ENCODE assay signal across 21 cellular contexts in the genomic region with DNA sequence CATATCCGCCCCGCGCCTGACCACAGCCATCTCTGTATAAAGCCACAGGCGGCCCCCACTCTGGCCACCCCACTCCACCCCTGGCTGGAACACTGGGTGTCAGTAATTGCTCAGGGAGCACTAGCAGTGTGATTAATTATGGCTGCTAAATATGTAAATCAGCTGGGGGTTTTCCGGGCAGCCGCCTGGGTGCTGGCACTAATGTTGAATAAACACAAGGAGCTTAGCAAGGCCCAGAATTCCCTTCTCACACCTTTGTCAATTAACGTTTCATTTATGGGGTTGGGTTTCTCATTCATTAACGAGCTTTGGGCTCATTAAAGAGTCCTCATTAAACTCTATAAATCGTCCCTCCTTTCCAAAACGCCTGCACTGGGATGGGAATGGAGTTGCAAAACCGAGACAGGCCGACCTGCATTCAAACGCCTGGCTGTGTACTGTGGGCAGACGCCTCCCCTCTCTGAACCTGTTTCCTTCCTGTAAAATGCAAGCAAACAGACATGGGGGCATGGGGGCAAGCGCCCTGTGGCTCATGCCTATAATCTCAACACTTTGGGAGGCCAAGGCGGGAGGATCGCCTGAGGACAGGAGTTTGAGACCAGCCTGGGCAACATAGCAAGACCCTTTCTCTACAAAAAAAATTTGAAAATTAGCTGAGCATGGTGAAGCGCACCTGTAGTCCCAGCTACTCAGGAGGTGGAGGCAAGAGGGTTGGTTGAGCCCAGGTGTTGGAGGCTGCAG. TPM values are rescaled to one million over a fixed set of nuclear protein-coding genes. Genes with fewer than 3 reads are reported as not detected.
DNase-seq lines count a peak whose midpoint lies in the region; TF ChIP-seq lines count a peak whose summit lies in the region.
"Had no signal": no experiment of that assay in that cellular context is flagged by ENCODE, and none has a peak within 500 bp of the region (broad histone marks: within the 10 kb centered on the region; RNA-seq: fewer than 3 reads in every experiment).

No MANE protein-coding gene starts in this region.

- TF ChIP-seq CTCF in HEK293 (tag by site-specific recombination; IDR thresholded peaks at IDR 0.05), result no peak

- DNase-seq in anterior cingulate cortex (lab: John Stamatoyannopoulos, UW) (peak in 52 of 58 donors; percentile 6 to 90 (median 58)), head of caudate nucleus (peak in 38 of 42 donors; percentile 4 to 79 (median 45)), putamen (ENCODE audit: low spot score) (peak; percentile 69), NCI-H2029 (lab: John Stamatoyannopoulos, UW) (no peak)
- DNase-seq in activated naive CD8-positive, alpha-beta T cell treated with anti-CD3 and anti-CD28 coated beads for 36 hours, result no peak
- no peak for DNase-seq in activated CD4-positive, CD25-positive, alpha-beta regulatory T cell (lab: John Stamatoyannopoulos, UW)
- DNase-seq: CD4-positive, alpha-beta T cell; DMS79 treated with DMSO at 0.1 percent for 48 hours; GDM1; HFFc6; Kasumi-1; MM.1S; NCI-H1105; NCI-H1694 treated with DMSO at 0.1 percent for 48 hours; NCI-H526 treated with DMSO at 0.1 percent for 48 hours; PC-3; SJCRH30 had no signal

- no peak overlapping the region for H3K27ac ChIP-seq in HEK293 (ENCODE audit: extremely low read depth, low read depth, low read length)
- H3K27ac ChIP-seq: RWPE1, SJCRH30 had no signal

- H3K4me3 Mint-ChIP-seq in activated naive CD8-positive, alpha-beta T cell treated with anti-CD3 and anti-CD28 coated beads for 36 hours, result no peak overlapping the region
- H3K4me3 Mint-ChIP-seq: B cell; CD4-positive, alpha-beta T cell; HFFc6 had no signal

- H3K27ac Mint-ChIP-seq in activated naive CD8-positive, alpha-beta T cell treated with anti-CD3 and anti-CD28 coated beads for 36 hours, result no peak overlapping the region
- H3K27ac Mint-ChIP-seq: B cell; CD4-positive, alpha-beta T cell; HFFc6 had no signal

- POLR2A ChIA-PET in HEK293 (lab: Yijun Ruan, JAX), result no interaction called here

- CTCF ChIA-PET in HEK293 (lab: Yijun Ruan, JAX), result no interaction called here

- H3K4me3 ChIP-seq in HEK293 (ENCODE audit: low read depth, low read length), result no peak overlapping the region
- H3K4me3 ChIP-seq: SJCRH30 had no signal

- no peaks in the 10 kb centered on the region for H3K9me3 ChIP-seq in HEK293 (ENCODE audit: control insufficient read depth, insufficient read depth, low read depth, low read length)
- H3K9me3 ChIP-seq: SJCRH30 had no signal

- H3K4me1 Mint-ChIP-seq in activated naive CD8-positive, alpha-beta T cell treated with anti-CD3 and anti-CD28 coated beads for 36 hours, result no peaks in the 10 kb centered on the region
- H3K4me1 Mint-ChIP-seq: B cell had no signal

- H3K4me1 ChIP-seq in HEK293 (ENCODE audit: control insufficient read depth, insufficient read depth, low read length), result no peaks in the 10 kb centered on the region
- H3K4me1 ChIP-seq: SJCRH30 had no signal

- H3K27me3 Mint-ChIP-seq in activated naive CD8-positive, alpha-beta T cell treated with anti-CD3 and anti-CD28 coated beads for 36 hours, result peaks cover 23% of the 10 kb centered on the region

- H3K36me3 ChIP-seq in HEK293 (ENCODE audit: control insufficient read depth in 2 of 2, insufficient read depth in 1 of 2, low read length in 2 of 2), result no peaks in the 10 kb centered on the region
- H3K36me3 ChIP-seq: SJCRH30 had no signal

- intact Hi-C loops in head of caudate nucleus (cut with DNase I), result no loop called here

- no peaks in the 10 kb centered on the region for H3K36me3 Mint-ChIP-seq in activated naive CD8-positive, alpha-beta T cell treated with anti-CD3 and anti-CD28 coated beads for 36 hours

- H3K9me3 Mint-ChIP-seq in activated naive CD8-positive, alpha-beta T cell treated with anti-CD3 and anti-CD28 coated beads for 36 hours, result no peaks in the 10 kb centered on the region
- H3K9me3 Mint-ChIP-seq: CD4-positive, alpha-beta T cell; HFFc6 had no signal

TF ChIP-seq in HEK293, 187 proteins besides CTCF, POLR2A, EP300 and RAD21:
- TF ChIP-seq RBAK (tag by site-specific recombination; IDR thresholded peaks at IDR 0.05) (no peak), ZNF121 (tag by site-specific recombination; IDR thresholded peaks at IDR 0.05) (peak; percentile 91), ZNF776 (tag by site-specific recombination; IDR thresholded peaks at IDR 0.05; ENCODE audit: borderline replicate concordance) (no peak)

RNA-seq across cellular contexts. Expression of gene OLFM2, which starts 17.7 kb away (rescaled TPM):
- total RNA-seq in activated naive CD8-positive, alpha-beta T cell treated with anti-CD3 and anti-CD28 coated beads for 36 hours, result 1 to 10 TPM; 2.7 to 2.9 TPM
- total RNA-seq: B cell had no signal

RNA-seq across cellular contexts. Expression of gene COL5A3, which starts 56.3 kb away (rescaled TPM):
- under 1 TPM in 1 of 2 experiments, not detected in 1; 0.04 TPM for total RNA-seq in activated naive CD8-positive, alpha-beta T cell treated with anti-CD3 and anti-CD28 coated beads for 36 hours
- total RNA-seq: B cell, H4, SJCRH30 had no signal

RNA-seq across cellular contexts. Expression of gene RDH8, which starts 59.3 kb away (rescaled TPM):
- total RNA-seq in activated naive CD8-positive, alpha-beta T cell treated with anti-CD3 and anti-CD28 coated beads for 36 hours, result not detected
- total RNA-seq: B cell; CD4-positive, alpha-beta T cell; H4; HFFc6; PC-3; SJCRH30 had no signal

Comparison
In these comparisons a context has a peak if more than half of its experiments do, and no peak if none do; other contexts are left out.
1. DNase-seq: peak in anterior cingulate cortex (52 of 58), head of caudate nucleus (38 of 42) and putamen (single experiment); none in NCI-H2029 (single experiment), activated naive CD8-positive, alpha-beta T cell treated with anti-CD3 and anti-CD28 coated beads for 36 hours (single experiment) and activated CD4-positive, CD25-positive, alpha-beta regulatory T cell (0 of 4).